1 cellular context compared by ENCODE assay signal in the genomic region with DNA sequence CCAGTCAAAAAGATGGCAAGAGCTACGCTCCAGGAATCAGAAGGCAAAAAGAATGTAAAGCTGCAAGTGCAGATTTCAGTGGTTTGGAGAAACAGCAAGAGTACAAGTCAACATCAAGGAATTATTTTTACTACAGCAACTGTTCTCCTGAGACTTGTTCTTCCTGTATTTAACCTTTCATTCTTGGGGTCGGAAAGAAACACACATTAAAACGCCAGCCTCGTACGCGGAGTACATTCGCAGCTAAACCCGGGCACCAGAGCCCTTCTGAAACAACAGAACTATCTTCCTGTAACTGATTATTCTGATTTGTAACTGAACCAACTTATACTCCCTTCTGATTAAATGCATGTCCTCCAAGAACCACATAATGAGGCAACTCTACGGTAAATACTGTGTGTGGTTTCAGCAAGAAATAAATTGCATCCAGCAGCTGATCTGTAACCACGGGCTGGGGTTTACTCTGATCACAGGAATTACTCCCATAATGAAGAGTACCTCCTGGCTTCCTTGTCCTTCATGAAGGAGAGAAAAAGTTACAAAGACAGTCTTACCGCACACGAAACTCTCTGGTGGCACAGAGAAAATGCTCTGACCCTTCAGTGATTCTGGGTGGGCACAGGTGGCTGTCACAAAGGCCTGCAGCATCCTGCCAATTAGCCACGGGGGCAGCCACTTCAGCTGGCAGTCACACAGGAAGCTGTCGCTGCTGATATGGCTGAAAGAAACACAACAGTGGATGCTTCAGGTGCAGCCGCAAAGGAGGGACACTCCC.
TF ChIP-seq lines count a peak whose summit lies in the region.

No MANE protein-coding gene starts in this region.

TF ChIP-seq in GM12878, 131 proteins besides CTCF, POLR2A, EP300 and RAD21 (continued from another document):
- no peak for TF ChIP-seq TCF3 (IDR thresholded peaks at IDR 0.05; ENCODE audit: borderline replicate concordance, insufficient read depth, low read depth, low read length)
- TF ChIP-seq BRCA1 (IDR thresholded peaks at IDR 0.05; ENCODE audit: low read depth, low read length) = no peak
- no peak for TF ChIP-seq BMI1 (IDR thresholded peaks at IDR 0.05; ENCODE audit: borderline replicate concordance)
- TF ChIP-seq E4F1 (IDR thresholded peaks at IDR 0.05; ENCODE audit: borderline replicate concordance, partially characterized antibody) = no peak
- TF ChIP-seq, protein P1, sequence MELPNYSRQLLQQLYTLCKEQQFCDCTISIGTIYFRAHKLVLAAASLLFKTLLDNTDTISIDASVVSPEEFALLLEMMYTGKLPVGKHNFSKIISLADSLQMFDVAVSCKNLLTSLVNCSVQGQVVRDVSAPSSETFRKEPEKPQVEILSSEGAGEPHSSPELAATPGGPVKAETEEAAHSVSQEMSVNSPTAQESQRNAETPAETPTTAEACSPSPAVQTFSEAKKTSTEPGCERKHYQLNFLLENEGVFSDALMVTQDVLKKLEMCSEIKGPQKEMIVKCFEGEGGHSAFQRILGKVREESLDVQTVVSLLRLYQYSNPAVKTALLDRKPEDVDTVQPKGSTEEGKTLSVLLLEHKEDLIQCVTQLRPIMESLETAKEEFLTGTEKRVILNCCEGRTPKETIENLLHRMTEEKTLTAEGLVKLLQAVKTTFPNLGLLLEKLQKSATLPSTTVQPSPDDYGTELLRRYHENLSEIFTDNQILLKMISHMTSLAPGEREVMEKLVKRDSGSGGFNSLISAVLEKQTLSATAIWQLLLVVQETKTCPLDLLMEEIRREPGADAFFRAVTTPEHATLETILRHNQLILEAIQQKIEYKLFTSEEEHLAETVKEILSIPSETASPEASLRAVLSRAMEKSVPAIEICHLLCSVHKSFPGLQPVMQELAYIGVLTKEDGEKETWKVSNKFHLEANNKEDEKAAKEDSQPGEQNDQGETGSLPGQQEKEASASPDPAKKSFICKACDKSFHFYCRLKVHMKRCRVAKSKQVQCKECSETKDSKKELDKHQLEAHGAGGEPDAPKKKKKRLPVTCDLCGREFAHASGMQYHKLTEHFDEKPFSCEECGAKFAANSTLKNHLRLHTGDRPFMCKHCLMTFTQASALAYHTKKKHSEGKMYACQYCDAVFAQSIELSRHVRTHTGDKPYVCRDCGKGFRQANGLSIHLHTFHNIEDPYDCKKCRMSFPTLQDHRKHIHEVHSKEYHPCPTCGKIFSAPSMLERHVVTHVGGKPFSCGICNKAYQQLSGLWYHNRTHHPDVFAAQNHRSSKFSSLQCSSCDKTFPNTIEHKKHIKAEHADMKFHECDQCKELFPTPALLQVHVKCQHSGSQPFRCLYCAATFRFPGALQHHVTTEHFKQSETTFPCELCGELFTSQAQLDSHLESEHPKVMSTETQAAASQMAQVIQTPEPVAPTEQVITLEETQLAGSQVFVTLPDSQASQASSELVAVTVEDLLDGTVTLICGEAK (IDR thresholded peaks at IDR 0.05; ENCODE audit: borderline replicate concordance) = no peak
- TF ChIP-seq ATF7 (IDR thresholded peaks at IDR 0.05; ENCODE audit: low read depth) = peak; percentile 21; the same call in 1 of the 2 replicates
- TF ChIP-seq CEBPB (IDR thresholded peaks at IDR 0.05; ENCODE audit: borderline replicate concordance in 1 of 2, low read depth in 2 of 2, low read length in 2 of 2) = no peak
- no peak for TF ChIP-seq MXI1 (IDR thresholded peaks at IDR 0.05; ENCODE audit: low read depth, low read length)
- no peak for TF ChIP-seq BCLAF1 (IDR thresholded peaks at IDR 0.05)
- TF ChIP-seq ZBED1 (IDR thresholded peaks at IDR 0.05; ENCODE audit: borderline replicate concordance) = no peak
- peak; percentile 20; the same call in 1 of the 2 replicates for TF ChIP-seq TAF1 (IDR thresholded peaks at IDR 0.05; ENCODE audit: borderline replicate concordance, low read depth, low read length)
- TF ChIP-seq CHD1 (IDR thresholded peaks at IDR 0.05; ENCODE audit: low read depth, low read length) = no peak
- TF ChIP-seq IKZF2 (IDR thresholded peaks at IDR 0.05) = peak; percentile 15 to 32; a peak in 1 of 4 replicates
- no peak for TF ChIP-seq TCF7 (IDR thresholded peaks at IDR 0.05; ENCODE audit: borderline replicate concordance)
- no peak for TF ChIP-seq NKRF (conservative IDR thresholded peaks at IDR 0.05)
- TF ChIP-seq, protein P2, sequence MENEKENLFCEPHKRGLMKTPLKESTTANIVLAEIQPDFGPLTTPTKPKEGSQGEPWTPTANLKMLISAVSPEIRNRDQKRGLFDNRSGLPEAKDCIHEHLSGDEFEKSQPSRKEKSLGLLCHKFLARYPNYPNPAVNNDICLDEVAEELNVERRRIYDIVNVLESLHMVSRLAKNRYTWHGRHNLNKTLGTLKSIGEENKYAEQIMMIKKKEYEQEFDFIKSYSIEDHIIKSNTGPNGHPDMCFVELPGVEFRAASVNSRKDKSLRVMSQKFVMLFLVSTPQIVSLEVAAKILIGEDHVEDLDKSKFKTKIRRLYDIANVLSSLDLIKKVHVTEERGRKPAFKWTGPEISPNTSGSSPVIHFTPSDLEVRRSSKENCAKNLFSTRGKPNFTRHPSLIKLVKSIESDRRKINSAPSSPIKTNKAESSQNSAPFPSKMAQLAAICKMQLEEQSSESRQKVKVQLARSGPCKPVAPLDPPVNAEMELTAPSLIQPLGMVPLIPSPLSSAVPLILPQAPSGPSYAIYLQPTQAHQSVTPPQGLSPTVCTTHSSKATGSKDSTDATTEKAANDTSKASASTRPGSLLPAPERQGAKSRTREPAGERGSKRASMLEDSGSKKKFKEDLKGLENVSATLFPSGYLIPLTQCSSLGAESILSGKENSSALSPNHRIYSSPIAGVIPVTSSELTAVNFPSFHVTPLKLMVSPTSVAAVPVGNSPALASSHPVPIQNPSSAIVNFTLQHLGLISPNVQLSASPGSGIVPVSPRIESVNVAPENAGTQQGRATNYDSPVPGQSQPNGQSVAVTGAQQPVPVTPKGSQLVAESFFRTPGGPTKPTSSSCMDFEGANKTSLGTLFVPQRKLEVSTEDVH (IDR thresholded peaks at IDR 0.05; ENCODE audit: low read depth, partially characterized antibody) = no peak
- no peak for TF ChIP-seq SREBF1 (IDR thresholded peaks at IDR 0.05; ENCODE audit: low read length)
- no peak for TF ChIP-seq FOXK2 (IDR thresholded peaks at IDR 0.05)
- no peak for TF ChIP-seq ZNF622 (IDR thresholded peaks at IDR 0.05)
- TF ChIP-seq RFX5 (IDR thresholded peaks at IDR 0.05; ENCODE audit: low read depth, low read length) = no peak
- no peak for TF ChIP-seq POLR2AphosphoS2 (IDR thresholded peaks at IDR 0.05; ENCODE audit: low read depth, low read length)
- no peak for TF ChIP-seq CUX1 (IDR thresholded peaks at IDR 0.05; ENCODE audit: insufficient replicate concordance, low read depth, low read length)
- TF ChIP-seq STAT1 (conservative IDR thresholded peaks at IDR 0.05) = no peak
- TF ChIP-seq HCFC1 (IDR thresholded peaks at IDR 0.05; ENCODE audit: low read length) = no peak
- TF ChIP-seq TARDBP (IDR thresholded peaks at IDR 0.05; ENCODE audit: borderline replicate concordance) = no peak
- peak; percentile 21; the same call in 1 of the 2 replicates for TF ChIP-seq CREB1 (IDR thresholded peaks at IDR 0.05; ENCODE audit: low read depth)
- TF ChIP-seq HDGF (IDR thresholded peaks at IDR 0.05) = no peak
- TF ChIP-seq IKZF1 (conservative IDR thresholded peaks at IDR 0.05) = 0 out of 2 replicates have a peak, but pooled peaks have one; percentile 12
